ENCODE assay signal across 11 cellular contexts in genomic region chr6:16766043-16766521, GRCh38. TPM values are rescaled to one million over a fixed set of nuclear protein-coding genes. Genes with fewer than 3 reads are reported as not detected.
A peak's percentile ranks its signal among the peaks of the same experiment; 100 is the strongest.
DNase-seq lines count a peak whose midpoint lies in the region; ATAC-seq, FAIRE-seq and TF ChIP-seq lines count a peak whose summit lies in the region.
"Had no signal": no experiment of that assay in that cellular context is flagged by ENCODE, and none has a peak within 500 bp of the region (broad histone marks: within the 10 kb centered on the region; RNA-seq: fewer than 3 reads in every experiment).

No MANE protein-coding gene starts in this region.

- H3K4me3 Mint-ChIP-seq in activated naive CD4-positive, alpha-beta T cell treated with anti-CD3 and anti-CD28 coated beads for 36 hours, result no peak overlapping the region

- no peak for TF ChIP-seq RAD21 in SK-N-SH (IDR thresholded peaks at IDR 0.05; ENCODE audit: low read length)

- H3K4me3 ChIP-seq in SK-N-SH (ENCODE audit: low read depth in 2 of 2, low read length in 1 of 2) (no peak overlapping the region), pancreas (no peak overlapping the region)
- H3K4me3 ChIP-seq: K562, suprapubic skin had no signal

- H3K4me2 ChIP-seq in SK-N-SH, result peak overlapping the region; percentile 27; the same call in 1 of the 2 replicates

- H3K4me1 ChIP-seq in SK-N-SH (ENCODE audit: control insufficient read depth in 1 of 2, insufficient read depth in 2 of 2, low read depth in 1 of 2, low read length in 1 of 2) (peaks cover 7 to 46% of the 10 kb centered on the region in 2 experiments), pancreas (peaks cover 3 to 19% (median 3%) of the 10 kb centered on the region in 3 donors)

- no peak for FAIRE-seq in pancreas (lab: Jason Lieb, UNC)
- FAIRE-seq: K562 had no signal

- peak; percentile 29 to 86; a peak in 2 of 4 replicates for TF ChIP-seq EP300 in SK-N-SH (IDR thresholded peaks at IDR 0.05; ENCODE audit: borderline replicate concordance in 1 of 2, low read depth in 1 of 2, low read length in 1 of 2)

- H3K27me3 Mint-ChIP-seq in activated naive CD4-positive, alpha-beta T cell treated with anti-CD3 and anti-CD28 coated beads for 36 hours (ENCODE audit: low read depth), result no peaks in the 10 kb centered on the region

- no peak for ATAC-seq in stimulated activated naive CD8-positive, alpha-beta T cell treated with anti-CD3 and anti-CD28 coated beads, Interleukin-15, Interleukin-2, amounts not matched to agents 100 U/mL and 50 U/mL, for 24 hours
- ATAC-seq in pancreas, result no peak
- ATAC-seq: K562 had no signal

- no peaks in the 10 kb centered on the region for H3K9me2 ChIP-seq in SK-N-SH

- H3K27ac ChIP-seq in SK-N-SH (ENCODE audit: low read depth in 2 of 2, low read length in 1 of 2) (peak overlapping the region; percentile 77 to 90), epithelial cell of prostate (peak overlapping the region; percentile 60), pancreas (no peak overlapping the region)
- H3K27ac ChIP-seq: suprapubic skin had no signal

- peak overlapping the region; percentile 23; the same call in 1 of the 2 replicates for H3K9ac ChIP-seq in SK-N-SH

- in situ Hi-C loops in GM13976 (cut with MboI; ENCODE audit: low sequenced_read_pairs, unreplicated experiment), result loop anchor here (5.0 to 25.0 kb wide), 2 partner anchors 254 to 434 kb away; no protein-coding TSS in a partner anchor

- POLR2A ChIA-PET in SK-N-SH (lab: Yijun Ruan, JAX), result no interaction called here

- no peak overlapping the region for H3K27ac Mint-ChIP-seq in activated naive CD4-positive, alpha-beta T cell treated with anti-CD3 and anti-CD28 coated beads for 36 hours

- H3K79me2 ChIP-seq in SK-N-SH (ENCODE audit: insufficient read depth), result peaks cover 31% of the 10 kb centered on the region

- TF ChIP-seq CTCF in SK-N-SH (IDR thresholded peaks at IDR 0.05) (no peak), pancreas (IDR thresholded peaks at IDR 0.05) (no peak), GM13976 (IDR thresholded peaks at IDR 0.05; ENCODE audit: borderline replicate concordance, control extremely low read depth, extremely low read depth, insufficient read depth, missing control alignments) (no peak)

- no peaks in the 10 kb centered on the region for H3K36me3 Mint-ChIP-seq in activated naive CD4-positive, alpha-beta T cell treated with anti-CD3 and anti-CD28 coated beads for 36 hours (ENCODE audit: low read depth)

- H3K4me1 Mint-ChIP-seq in activated naive CD4-positive, alpha-beta T cell treated with anti-CD3 and anti-CD28 coated beads for 36 hours (ENCODE audit: low read depth), result peaks cover 66% of the 10 kb centered on the region

- CTCF ChIA-PET in activated naive CD4-positive, alpha-beta T cell treated with anti-CD3 and anti-CD28 coated beads for 36 hours (lab: Charles Lee), result interaction anchor here (0.7 to 6.0 kb wide), 3 partner anchors 433 to 497 kb away, joined by 3 to 41 read pairs (median 6); no protein-coding TSS in a partner anchor
- CTCF ChIA-PET in SK-N-SH (lab: Yijun Ruan, JAX), result interaction anchor here (4.1 kb wide), 1 partner anchor 200 kb away, joined by 48 read pairs; no protein-coding TSS in a partner anchor

- DNase-seq in activated naive CD4-positive, alpha-beta T cell treated with anti-CD3 and anti-CD28 coated beads for 36 hours, result peak; percentile 35
- DNase-seq in activated naive CD4-positive, alpha-beta T cell (lab: John Stamatoyannopoulos, UW), result no peak
- no peak for DNase-seq in SK-N-SH
- DNase-seq in epithelial cell of prostate (ENCODE audit: low read depth, low spot score), result no peak
- peak; percentile 42 for DNase-seq in stimulated activated naive CD8-positive, alpha-beta T cell treated with anti-CD3 and anti-CD28 coated beads, Interleukin-15, Interleukin-2, amounts not matched to agents 100 U/mL and 50 U/mL, for 24 hours
- no peak for DNase-seq in NCI-H524 treated with DMSO at 0.1 percent for 48 hours (lab: John Stamatoyannopoulos, UW)
- no peak for DNase-seq in pancreas
- DNase-seq in GM13976 (ENCODE audit: low spot score), result no peak
- DNase-seq: effector CD8-positive, alpha-beta T cell had no signal

- H4K20me1 ChIP-seq in SK-N-SH (ENCODE audit: insufficient read depth), result no peaks in the 10 kb centered on the region

- H3K27me3 ChIP-seq in SK-N-SH (ENCODE audit: insufficient read depth) (no peaks in the 10 kb centered on the region), pancreas (no peaks in the 10 kb centered on the region)
- H3K27me3 ChIP-seq: suprapubic skin had no signal

- intact Hi-C loops in activated naive CD4-positive, alpha-beta T cell treated with anti-CD3 and anti-CD28 coated beads for 36 hours (cut with micrococcal nuclease), result loop anchor here (5.0 to 10.0 kb wide), 3 partner anchors 71 to 1389 kb away; partner anchors contain the start of genes KDM1B and TPMT
- intact Hi-C loops in pancreas (cut with DNase I), result loop anchor here in 1 of 3 donors (5.0 kb wide), 1 partner anchor 254 kb away; no protein-coding TSS in a partner anchor

- peaks cover 74% of the 10 kb centered on the region for H3F3A ChIP-seq in SK-N-SH (replicated peaks; ENCODE audit: insufficient read depth)

- H3K9me3 ChIP-seq in SK-N-SH (no peaks in the 10 kb centered on the region), pancreas (no peaks in the 10 kb centered on the region)
- H3K9me3 ChIP-seq: suprapubic skin had no signal

- H3K36me3 ChIP-seq in SK-N-SH (replicated peaks in 1 of 2; ENCODE audit: control insufficient read depth in 1 of 2, insufficient read depth in 2 of 2, low read length in 1 of 2), result no peaks in the 10 kb centered on the region
- H3K36me3 ChIP-seq in pancreas, result no peaks in the 10 kb centered on the region
- H3K36me3 ChIP-seq: suprapubic skin had no signal

- 6% methylated on average over 1 of the region's 1 CpG for WGBS in SK-N-SH (ENCODE audit: low lambda C conversion rate)
- 88 to 91% methylated on average over 1 of the region's 1 CpG for WGBS in pancreas, 2 donors

- no peaks in the 10 kb centered on the region for H3K9me3 Mint-ChIP-seq in activated naive CD4-positive, alpha-beta T cell treated with anti-CD3 and anti-CD28 coated beads for 36 hours

- no peak overlapping the region for H2AFZ ChIP-seq in SK-N-SH (ENCODE audit: low read depth)

TF ChIP-seq in SK-N-SH, 30 proteins besides CTCF, POLR2A, EP300 and RAD21 (continues in another document):
- TF ChIP-seq MAX (IDR thresholded peaks at IDR 0.05; ENCODE audit: low read depth) (peak; percentile 32; the same call in 1 of the 2 replicates), RXRA (IDR thresholded peaks at IDR 0.05; ENCODE audit: borderline replicate concordance, low read depth) (peak; percentile 89), RCOR1 (IDR thresholded peaks at IDR 0.05; ENCODE audit: low read length) (no peak), FOXM1 (IDR thresholded peaks at IDR 0.05; ENCODE audit: low read depth) (peak; percentile 51; the same call in 1 of the 2 replicates), RFX5 (IDR thresholded peaks at IDR 0.05; ENCODE audit: low read length) (no peak), FOSL2 (IDR thresholded peaks at IDR 0.05; ENCODE audit: borderline replicate concordance, low read depth) (peak; percentile 79), FOXJ3 (CRISPR knock-in tag; IDR thresholded peaks at IDR 0.05) (no peak), SIN3A (IDR thresholded peaks at IDR 0.05; ENCODE audit: borderline replicate concordance, low read depth, low read length) (peak; percentile 74; the same call in 1 of the 2 replicates), ZBTB33 (IDR thresholded peaks at IDR 0.05; ENCODE audit: borderline replicate concordance, low read depth) (peak; percentile 34; the same call in 1 of the 2 replicates), TCF12 (IDR thresholded peaks at IDR 0.05) (peak; percentile 93), GATA2 (CRISPR knock-in tag; IDR thresholded peaks at IDR 0.05) (no peak), TAF1 (IDR thresholded peaks at IDR 0.05; ENCODE audit: borderline replicate concordance, low read depth, low read length) (no peak), CHD2 (IDR thresholded peaks at IDR 0.05; ENCODE audit: low read length, partially characterized antibody) (no peak), GABPA (IDR thresholded peaks at IDR 0.05; ENCODE audit: low read depth) (no peak), USF2 (IDR thresholded peaks at IDR 0.05; ENCODE audit: borderline replicate concordance, low read depth, low read length) (no peak), POLR2AphosphoS5 (IDR thresholded peaks at IDR 0.05; ENCODE audit: low read depth, low read length) (peak; percentile 27; the same call in 1 of the 2 replicates), EZH2phosphoT487 (IDR thresholded peaks at IDR 0.05; ENCODE audit: borderline replicate concordance, low read depth) (no peak)

RNA-seq across cellular contexts. Expression of gene ATXN1, which starts 4.8 kb away (rescaled TPM):
- total RNA-seq in activated naive CD4-positive, alpha-beta T cell treated with anti-CD3 and anti-CD28 coated beads for 36 hours, result 10 to 100 TPM in 1 of 2 experiments, 1 to 10 TPM in 1; 9.4 to 12.7 TPM
- polyA plus RNA-seq in SK-N-SH (2012; rRNA removed) (7.9 and 8.1 TPM in 2 replicates), pancreas (1 to 10 TPM; 4.9 to 8.1 TPM)
- 5.4 and 5.9 TPM in 2 replicates for polyA plus RNA-seq in SK-N-SH (2012; cell fraction: cytosol; rRNA removed)
- polyA plus RNA-seq in SK-N-SH (2012; cell fraction: nucleus; rRNA removed), result 15.5 and 24.6 TPM in 2 replicates
- 10 to 100 TPM; 20.0 to 38.6 (median 22.5) TPM for total RNA-seq in pancreas

Comparison
In these comparisons a context has a peak if more than half of its experiments do, and no peak if none do; other contexts are left out.
1. DNase-seq: peak in activated naive CD4-positive, alpha-beta T cell treated with anti-CD3 and anti-CD28 coated beads for 36 hours (single experiment) and stimulated activated naive CD8-positive, alpha-beta T cell treated with anti-CD3 and anti-CD28 coated beads, Interleukin-15, Interleukin-2, amounts not matched to agents 100 U/mL and 50 U/mL, for 24 hours (single experiment); none in activated naive CD4-positive, alpha-beta T cell (0 of 4), SK-N-SH (single experiment), epithelial cell of prostate (single experiment), NCI-H524 treated with DMSO at 0.1 percent for 48 hours (single experiment), pancreas (0 of 6) and GM13976 (single experiment).
2. H3K27ac ChIP-seq: peak in SK-N-SH (2 of 2) and epithelial cell of prostate (single experiment); none in pancreas (0 of 4).